In the genomic region with DNA sequence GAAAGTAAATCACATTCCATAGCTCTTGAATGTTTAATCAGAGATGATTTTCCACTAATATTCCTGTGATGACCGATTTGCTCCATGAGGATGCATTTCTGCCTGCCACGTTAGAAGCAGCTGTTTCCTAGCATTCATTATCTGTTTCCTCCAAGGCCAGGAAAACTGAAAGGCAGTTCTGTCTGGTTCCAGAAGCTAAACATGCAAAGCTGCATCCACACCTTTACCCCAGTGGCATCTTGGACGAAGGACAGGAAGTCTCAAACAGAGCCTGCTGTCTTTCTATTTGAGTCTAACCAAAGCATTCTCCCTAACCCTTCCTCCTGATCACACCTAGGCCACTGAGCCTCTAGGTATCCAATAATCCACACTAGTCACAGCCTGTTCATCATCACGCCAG, we compare ENCODE assay signal across 16 cellular contexts. TPM values are rescaled to one million over a fixed set of nuclear protein-coding genes. Genes with fewer than 3 reads are reported as not detected.
A peak's percentile ranks its signal among the peaks of the same experiment; 100 is the strongest.
DNase-seq lines count a peak whose midpoint lies in the region; TF ChIP-seq lines count a peak whose summit lies in the region.
"Had no signal": no experiment of that assay in that cellular context is flagged by ENCODE, and none has a peak within 500 bp of the region (broad histone marks: within the 10 kb centered on the region; RNA-seq: fewer than 3 reads in every experiment).

No MANE protein-coding gene starts in this region.

- peaks cover 0 to 2% (median 0%) of the 10 kb centered on the region in 7 donors for H3K9me3 Mint-ChIP-seq in CD14-positive monocyte
- no peaks in the 10 kb centered on the region for H3K9me3 Mint-ChIP-seq in activated T-helper 2 cell treated with anti-CD3 and anti-CD28 coated beads, Interferon-gamma antibody, Interleukin-2, Interleukin-4, amounts not matched to agents 10 μg/mL and 5 μg/mL and 100 μg/mL, durations not matched to agents 14 hours and 24 hours and 36 hours
- H3K9me3 Mint-ChIP-seq: T-helper 1 cell treated with Interleukin-12 subunit alpha and Interleukin-12 subunit beta and Interleukin-4 antibody, amounts not matched to agents 30 μg/mL and 1 μg/mL, for 36 hours had no signal

- peaks cover 0 to 2% (median 0%) of the 10 kb centered on the region in 3 donors for H3K27me3 Mint-ChIP-seq in CD14-positive monocyte (ENCODE audit: low read depth in 3 of 3)
- peaks cover 14% of the 10 kb centered on the region for H3K27me3 Mint-ChIP-seq in activated T-helper 2 cell treated with anti-CD3 and anti-CD28 coated beads, Interferon-gamma antibody, Interleukin-2, Interleukin-4, amounts not matched to agents 10 μg/mL and 5 μg/mL and 100 μg/mL, durations not matched to agents 14 hours and 24 hours and 36 hours (ENCODE audit: low read depth)

- no peak overlapping the region for H3K4me3 Mint-ChIP-seq in CD14-positive monocyte
- no peak overlapping the region for H3K4me3 Mint-ChIP-seq in activated T-helper 2 cell treated with anti-CD3 and anti-CD28 coated beads, Interferon-gamma antibody, Interleukin-2, Interleukin-4, amounts not matched to agents 10 μg/mL and 5 μg/mL and 100 μg/mL, durations not matched to agents 14 hours and 24 hours and 36 hours (ENCODE audit: low read depth)
- H3K4me3 Mint-ChIP-seq: T-helper 1 cell treated with Interleukin-12 subunit alpha and Interleukin-12 subunit beta and Interleukin-4 antibody, amounts not matched to agents 30 μg/mL and 1 μg/mL, for 36 hours had no signal

- intact Hi-C loops in CD14-positive monocyte (cut with micrococcal nuclease), result no loop called here
- intact Hi-C loops in activated T-helper 2 cell treated with anti-CD3 and anti-CD28 coated beads, Interferon-gamma antibody, Interleukin-2, Interleukin-4, amounts not matched to agents 10 μg/mL and 5 μg/mL and 100 μg/mL, durations not matched to agents 14 hours and 24 hours and 36 hours (cut with micrococcal nuclease), result no loop called here

- DNase-seq in Daoy (ENCODE audit: low read depth) (peak; percentile 28), NCI-H69 (lab: John Stamatoyannopoulos, UW) (peak; percentile 27), glomerular endothelial cell (ENCODE audit: extremely low read depth, low read depth, low spot score) (peak; percentile 92), pulmonary artery endothelial cell (ENCODE audit: low read depth, low spot score) (peak; percentile 90), kidney glomerular epithelial cell (lab: John Stamatoyannopoulos, UW) (no peak), CD14-positive monocyte (ENCODE audit: low spot score) (no peak)
- no peak for DNase-seq in activated effector memory CD4-positive, alpha-beta T cell treated with Interleukin-2 at 50 U/mL for 16 hours
- DNase-seq in activated T-helper 2 cell treated with anti-CD3 and anti-CD28 coated beads, Interferon-gamma antibody, Interleukin-2, Interleukin-4, amounts not matched to agents 10 μg/mL and 5 μg/mL and 100 μg/mL, durations not matched to agents 14 hours and 24 hours and 36 hours (ENCODE audit: low spot score), result no peak
- DNase-seq: activated gamma-delta T cell, AML-193, cerebellar nuclear complex, GDM1, islet precursor cell, NCI-H1092 treated with DMSO at 0.1 percent for 48 hours, NCI-H2171 had no signal

- TF ChIP-seq CTCF in CD14-positive monocyte (IDR thresholded peaks at IDR 0.05), result no peak

- H3K36me3 Mint-ChIP-seq in CD14-positive monocyte, result no peaks in the 10 kb centered on the region
- H3K36me3 Mint-ChIP-seq in activated T-helper 2 cell treated with anti-CD3 and anti-CD28 coated beads, Interferon-gamma antibody, Interleukin-2, Interleukin-4, amounts not matched to agents 10 μg/mL and 5 μg/mL and 100 μg/mL, durations not matched to agents 14 hours and 24 hours and 36 hours (ENCODE audit: low read depth), result no peaks in the 10 kb centered on the region

- no peak overlapping the region for H3K27ac Mint-ChIP-seq in CD14-positive monocyte
- no peak overlapping the region for H3K27ac Mint-ChIP-seq in activated T-helper 2 cell treated with anti-CD3 and anti-CD28 coated beads, Interferon-gamma antibody, Interleukin-2, Interleukin-4, amounts not matched to agents 10 μg/mL and 5 μg/mL and 100 μg/mL, durations not matched to agents 14 hours and 24 hours and 36 hours
- H3K27ac Mint-ChIP-seq: T-helper 1 cell treated with Interleukin-12 subunit alpha and Interleukin-12 subunit beta and Interleukin-4 antibody, amounts not matched to agents 30 μg/mL and 1 μg/mL, for 36 hours had no signal

- peaks cover 7% of the 10 kb centered on the region for H3K4me1 Mint-ChIP-seq in CD14-positive monocyte
- no peaks in the 10 kb centered on the region for H3K4me1 Mint-ChIP-seq in activated T-helper 2 cell treated with anti-CD3 and anti-CD28 coated beads, Interferon-gamma antibody, Interleukin-2, Interleukin-4, amounts not matched to agents 10 μg/mL and 5 μg/mL and 100 μg/mL, durations not matched to agents 14 hours and 24 hours and 36 hours (ENCODE audit: low read depth)

RNA-seq across cellular contexts. Expression of a gene that starts 27.6 kb away (rescaled TPM):
- 13.0 and 14.9 TPM in 2 replicates for total RNA-seq in Daoy (2014; rRNA removed; shearing (Covaris generic))
- 13.3 and 21.1 TPM in 2 replicates for total RNA-seq in glomerular endothelial cell
- 7.3 and 11.8 TPM in 2 replicates for total RNA-seq in pulmonary artery endothelial cell
- not detected for polyA plus RNA-seq in CD14-positive monocyte
- 0.09 and 0.11 TPM in 2 replicates for total RNA-seq in activated T-helper 2 cell treated with anti-CD3 and anti-CD28 coated beads, Interferon-gamma antibody, Interleukin-2, Interleukin-4, amounts not matched to agents 10 μg/mL and 5 μg/mL and 100 μg/mL, durations not matched to agents 14 hours and 24 hours and 36 hours

Comparison
In these comparisons a context has a peak if more than half of its experiments do, and no peak if none do; other contexts are left out.
1. DNase-seq: peak in Daoy (single experiment), NCI-H69 (single experiment), glomerular endothelial cell (single experiment) and pulmonary artery endothelial cell (single experiment); none in kidney glomerular epithelial cell (single experiment), CD14-positive monocyte (single experiment), activated effector memory CD4-positive, alpha-beta T cell treated with Interleukin-2 at 50 U/mL for 16 hours (single experiment) and activated T-helper 2 cell treated with anti-CD3 and anti-CD28 coated beads, Interferon-gamma antibody, Interleukin-2, Interleukin-4, amounts not matched to agents 10 μg/mL and 5 μg/mL and 100 μg/mL, durations not matched to agents 14 hours and 24 hours and 36 hours (single experiment).